Comparison of ENCODE assay signal across 10 cellular contexts in the genomic region with DNA sequence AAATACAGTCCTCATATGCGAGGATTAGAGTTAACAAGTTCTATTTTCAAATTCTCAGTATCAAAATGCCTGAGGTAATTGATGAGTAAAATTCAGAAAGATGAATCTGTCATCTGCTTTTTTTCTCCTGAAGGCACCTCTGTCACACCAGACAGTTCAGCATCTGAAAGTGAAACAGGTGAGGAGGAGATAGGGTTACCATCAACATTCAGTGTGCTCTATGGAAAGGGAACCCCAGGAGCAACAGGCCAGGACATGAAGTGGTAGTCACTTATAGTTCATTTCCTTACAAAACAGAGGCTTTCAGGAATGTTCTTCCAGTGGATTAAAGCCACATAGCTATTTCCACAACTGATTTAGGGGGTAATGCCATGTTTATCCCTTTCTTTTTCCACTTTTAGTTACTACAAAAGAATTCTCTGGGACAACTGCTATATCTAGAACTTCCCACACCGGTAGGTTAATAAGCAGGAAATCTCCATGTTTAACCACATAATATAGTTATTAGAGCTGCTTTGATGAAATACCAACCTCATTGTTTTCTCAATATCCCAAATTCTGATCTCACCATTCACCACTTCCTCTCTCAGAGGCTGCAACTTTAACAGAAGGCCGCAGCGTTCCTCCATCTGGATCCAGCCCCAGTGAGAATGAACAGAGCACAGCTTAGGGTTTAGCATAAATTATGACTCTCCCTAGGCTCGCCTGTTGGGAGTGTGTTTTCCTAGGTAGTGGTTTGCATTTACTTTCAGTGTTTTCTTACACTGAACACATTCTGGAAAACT.
A peak's percentile ranks its signal among the peaks of the same experiment; 100 is the strongest.
DNase-seq lines count a peak whose midpoint lies in the region; ATAC-seq, FAIRE-seq and TF ChIP-seq lines count a peak whose summit lies in the region.
"Had no signal": no experiment of that assay in that cellular context is flagged by ENCODE, and none has a peak within 500 bp of the region (broad histone marks: within the 10 kb centered on the region; RNA-seq: fewer than 3 reads in every experiment).

No MANE protein-coding gene starts in this region.

- peak; percentile 73 for FAIRE-seq in keratinocyte (lab: Jason Lieb, UNC)
- FAIRE-seq: HepG2 had no signal

- peak; percentile 73 for ATAC-seq in GM18867 (IDR thresholded peaks at IDR 0.05; ENCODE audit: unreplicated experiment)
- ATAC-seq in HG02642 (IDR thresholded peaks at IDR 0.05; ENCODE audit: poor library complexity, unreplicated experiment), result peak; percentile 63
- ATAC-seq in GM19023 (IDR thresholded peaks at IDR 0.05; ENCODE audit: unreplicated experiment), result no peak
- ATAC-seq: HepG2 had no signal

- peak overlapping the region; percentile 55 for H3K4me2 ChIP-seq in keratinocyte (ENCODE audit: control insufficient read depth, extremely low read depth, insufficient read depth, low read depth, low read length)

- H3K4me3 ChIP-seq in keratinocyte (ENCODE audit: control insufficient read depth in 2 of 3, extremely low read depth in 1 of 3, insufficient read depth in 2 of 3, low read depth in 1 of 3, low read length in 3 of 3), result peak overlapping the region in 1 of 3 experiments; percentile 29

- TF ChIP-seq CTCF in keratinocyte (optimal IDR thresholded peaks at IDR 0.05 in 1 of 3, IDR thresholded peaks at IDR 0.05 in 1 of 3, conservative IDR thresholded peaks at IDR 0.05 in 1 of 3; ENCODE audit: extremely low read depth in 1 of 3, insufficient read depth in 2 of 3, low read length in 3 of 3) (no peak), MCF 10A (IDR thresholded peaks at IDR 0.05; ENCODE audit: unreplicated experiment) (no peak)

- H3K9me3 ChIP-seq in keratinocyte (ENCODE audit: control insufficient read depth, low read depth, low read length), result no peaks in the 10 kb centered on the region

- no peaks in the 10 kb centered on the region for H3K27me3 Mint-ChIP-seq in MCF 10A (ENCODE audit: insufficient read depth, unreplicated experiment)
- H3K27me3 Mint-ChIP-seq in immature natural killer cell (ENCODE audit: low read depth in 3 of 3), result no peaks in the 10 kb centered on the region

- no peak overlapping the region for H3K27ac ChIP-seq in keratinocyte (ENCODE audit: control insufficient read depth, insufficient read depth, low read length)

- H3K36me3 Mint-ChIP-seq in MCF 10A (ENCODE audit: insufficient read depth, unreplicated experiment) (no peaks in the 10 kb centered on the region), immature natural killer cell (no peaks in the 10 kb centered on the region)

- intact Hi-C loops in MCF 10A (cut with micrococcal nuclease), result no loop called here

- POLR2A ChIA-PET in MCF 10A (lab: Yijun Ruan, JAX), result no interaction called here

- H3K9me1 ChIP-seq in keratinocyte (ENCODE audit: control insufficient read depth, extremely low read depth, insufficient read depth, low read length), result no peaks in the 10 kb centered on the region

- no peaks in the 10 kb centered on the region for H3K9me3 Mint-ChIP-seq in MCF 10A (ENCODE audit: unreplicated experiment)
- peaks cover 0 to 20% (median 7%) of the 10 kb centered on the region in 6 donors for H3K9me3 Mint-ChIP-seq in immature natural killer cell
- H3K9me3 Mint-ChIP-seq: activated naive CD4-positive, alpha-beta T cell treated with anti-CD3 and anti-CD28 coated beads for 36 hours had no signal

- peak overlapping the region; percentile 66 for H2AFZ ChIP-seq in keratinocyte (ENCODE audit: control insufficient read depth, low read length)

- H3K4me3 Mint-ChIP-seq in MCF 10A (ENCODE audit: unreplicated experiment), result no peak overlapping the region
- H3K4me3 Mint-ChIP-seq in immature natural killer cell, result no peak overlapping the region
- H3K4me3 Mint-ChIP-seq: activated naive CD4-positive, alpha-beta T cell treated with anti-CD3 and anti-CD28 coated beads for 36 hours had no signal

- BruUV-seq in MCF 10A (replicated peaks; lab: Mats Ljungman, UMichigan), result no TSS peak

- CTCF ChIA-PET in MCF 10A (lab: Yijun Ruan, JAX), result interaction anchor here (0.6 to 0.7 kb wide), 3 partner anchors 35 to 406 kb away, joined by 3 to 4 read pairs (median 3); no protein-coding TSS in a partner anchor

- H3K27ac Mint-ChIP-seq in MCF 10A (ENCODE audit: low read depth, unreplicated experiment) (no peak overlapping the region), immature natural killer cell (no peak overlapping the region)
- H3K27ac Mint-ChIP-seq: activated naive CD4-positive, alpha-beta T cell treated with anti-CD3 and anti-CD28 coated beads for 36 hours had no signal

- DNase-seq in MV-4-11 (lab: John Stamatoyannopoulos, UW) (peak; percentile 86), keratinocyte (ENCODE audit: low read depth, low spot score) (no peak), COLO668 (lab: John Stamatoyannopoulos, UW; ENCODE audit: unreplicated experiment) (no peak), MCF 10A (ENCODE audit: unreplicated experiment) (no peak), immature natural killer cell (no peak)
- DNase-seq: activated naive CD4-positive, alpha-beta T cell treated with anti-CD3 and anti-CD28 coated beads for 36 hours had no signal

- H3K4me1 Mint-ChIP-seq in MCF 10A (ENCODE audit: insufficient read depth, unreplicated experiment) (no peaks in the 10 kb centered on the region), immature natural killer cell (no peaks in the 10 kb centered on the region)

- H4K20me1 ChIP-seq in keratinocyte (ENCODE audit: control insufficient read depth, extremely low read depth, insufficient read depth, low read length), result no peaks in the 10 kb centered on the region

- dilution Hi-C loops in keratinocyte (cut with MboI; ENCODE audit: extremely low pct_ligation_motif_present, low sequenced_read_pairs), result no loop called here

- no peak overlapping the region for H3K9ac ChIP-seq in keratinocyte (ENCODE audit: control insufficient read depth, extremely low read depth, insufficient read depth, low read length)

- H3K4me1 ChIP-seq in keratinocyte (ENCODE audit: control insufficient read depth, extremely low read depth, insufficient read depth, low read length), result peaks cover 15% of the 10 kb centered on the region

- H3K27me3 ChIP-seq in keratinocyte (ENCODE audit: control insufficient read depth, extremely low read depth, insufficient read depth, low read length), result no peaks in the 10 kb centered on the region

- no peaks in the 10 kb centered on the region for H3K36me3 ChIP-seq in keratinocyte (ENCODE audit: control insufficient read depth in 2 of 2, extremely low read depth in 1 of 2, insufficient read depth in 2 of 2, low read length in 2 of 2)

- H3K79me2 ChIP-seq in keratinocyte (ENCODE audit: control insufficient read depth, insufficient read depth, low read length), result no peaks in the 10 kb centered on the region
